Comparison of ENCODE assay signal across 1 cellular context in genomic region chr6:47495207-47495606, GRCh38.
TF ChIP-seq lines count a peak whose summit lies in the region.

No MANE protein-coding gene starts in this region.

TF ChIP-seq in GM23338, 12 proteins besides CTCF, POLR2A, EP300 and RAD21 (continued from another document):
- TF ChIP-seq, protein P1, sequence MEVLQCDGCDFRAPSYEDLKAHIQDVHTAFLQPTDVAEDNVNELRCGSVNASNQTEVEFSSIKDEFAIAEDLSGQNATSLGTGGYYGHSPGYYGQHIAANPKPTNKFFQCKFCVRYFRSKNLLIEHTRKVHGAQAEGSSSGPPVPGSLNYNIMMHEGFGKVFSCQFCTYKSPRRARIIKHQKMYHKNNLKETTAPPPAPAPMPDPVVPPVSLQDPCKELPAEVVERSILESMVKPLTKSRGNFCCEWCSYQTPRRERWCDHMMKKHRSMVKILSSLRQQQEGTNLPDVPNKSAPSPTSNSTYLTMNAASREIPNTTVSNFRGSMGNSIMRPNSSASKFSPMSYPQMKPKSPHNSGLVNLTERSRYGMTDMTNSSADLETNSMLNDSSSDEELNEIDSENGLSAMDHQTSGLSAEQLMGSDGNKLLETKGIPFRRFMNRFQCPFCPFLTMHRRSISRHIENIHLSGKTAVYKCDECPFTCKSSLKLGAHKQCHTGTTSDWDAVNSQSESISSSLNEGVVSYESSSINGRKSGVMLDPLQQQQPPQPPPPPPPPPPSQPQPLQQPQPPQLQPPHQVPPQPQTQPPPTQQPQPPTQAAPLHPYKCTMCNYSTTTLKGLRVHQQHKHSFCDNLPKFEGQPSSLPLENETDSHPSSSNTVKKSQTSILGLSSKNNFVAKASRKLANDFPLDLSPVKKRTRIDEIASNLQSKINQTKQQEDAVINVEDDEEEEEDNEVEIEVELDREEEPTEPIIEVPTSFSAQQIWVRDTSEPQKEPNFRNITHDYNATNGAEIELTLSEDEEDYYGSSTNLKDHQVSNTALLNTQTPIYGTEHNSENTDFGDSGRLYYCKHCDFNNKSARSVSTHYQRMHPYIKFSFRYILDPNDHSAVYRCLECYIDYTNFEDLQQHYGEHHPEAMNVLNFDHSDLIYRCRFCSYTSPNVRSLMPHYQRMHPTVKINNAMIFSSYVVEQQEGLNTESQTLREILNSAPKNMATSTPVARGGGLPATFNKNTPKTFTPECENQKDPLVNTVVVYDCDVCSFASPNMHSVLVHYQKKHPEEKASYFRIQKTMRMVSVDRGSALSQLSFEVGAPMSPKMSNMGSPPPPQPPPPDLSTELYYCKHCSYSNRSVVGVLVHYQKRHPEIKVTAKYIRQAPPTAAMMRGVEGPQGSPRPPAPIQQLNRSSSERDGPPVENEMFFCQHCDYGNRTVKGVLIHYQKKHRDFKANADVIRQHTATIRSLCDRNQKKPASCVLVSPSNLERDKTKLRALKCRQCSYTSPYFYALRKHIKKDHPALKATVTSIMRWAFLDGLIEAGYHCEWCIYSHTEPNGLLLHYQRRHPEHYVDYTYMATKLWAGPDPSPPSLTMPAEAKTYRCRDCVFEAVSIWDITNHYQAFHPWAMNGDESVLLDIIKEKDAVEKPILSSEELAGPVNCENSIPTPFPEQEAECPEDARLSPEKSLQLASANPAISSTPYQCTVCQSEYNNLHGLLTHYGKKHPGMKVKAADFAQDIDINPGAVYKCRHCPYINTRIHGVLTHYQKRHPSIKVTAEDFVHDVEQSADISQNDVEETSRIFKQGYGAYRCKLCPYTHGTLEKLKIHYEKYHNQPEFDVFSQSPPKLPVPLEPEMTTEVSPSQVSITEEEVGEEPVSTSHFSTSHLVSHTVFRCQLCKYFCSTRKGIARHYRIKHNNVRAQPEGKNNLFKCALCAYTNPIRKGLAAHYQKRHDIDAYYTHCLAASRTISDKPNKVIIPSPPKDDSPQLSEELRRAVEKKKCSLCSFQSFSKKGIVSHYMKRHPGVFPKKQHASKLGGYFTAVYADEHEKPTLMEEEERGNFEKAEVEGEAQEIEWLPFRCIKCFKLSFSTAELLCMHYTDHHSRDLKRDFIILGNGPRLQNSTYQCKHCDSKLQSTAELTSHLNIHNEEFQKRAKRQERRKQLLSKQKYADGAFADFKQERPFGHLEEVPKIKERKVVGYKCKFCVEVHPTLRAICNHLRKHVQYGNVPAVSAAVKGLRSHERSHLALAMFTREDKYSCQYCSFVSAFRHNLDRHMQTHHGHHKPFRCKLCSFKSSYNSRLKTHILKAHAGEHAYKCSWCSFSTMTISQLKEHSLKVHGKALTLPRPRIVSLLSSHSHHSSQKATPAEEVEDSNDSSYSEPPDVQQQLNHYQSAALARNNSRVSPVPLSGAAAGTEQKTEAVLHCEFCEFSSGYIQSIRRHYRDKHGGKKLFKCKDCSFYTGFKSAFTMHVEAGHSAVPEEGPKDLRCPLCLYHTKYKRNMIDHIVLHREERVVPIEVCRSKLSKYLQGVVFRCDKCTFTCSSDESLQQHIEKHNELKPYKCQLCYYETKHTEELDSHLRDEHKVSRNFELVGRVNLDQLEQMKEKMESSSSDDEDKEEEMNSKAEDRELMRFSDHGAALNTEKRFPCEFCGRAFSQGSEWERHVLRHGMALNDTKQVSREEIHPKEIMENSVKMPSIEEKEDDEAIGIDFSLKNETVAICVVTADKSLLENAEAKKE (CRISPR knock-in tag; IDR thresholded peaks at IDR 0.05) = no peak
